In the genomic region with DNA sequence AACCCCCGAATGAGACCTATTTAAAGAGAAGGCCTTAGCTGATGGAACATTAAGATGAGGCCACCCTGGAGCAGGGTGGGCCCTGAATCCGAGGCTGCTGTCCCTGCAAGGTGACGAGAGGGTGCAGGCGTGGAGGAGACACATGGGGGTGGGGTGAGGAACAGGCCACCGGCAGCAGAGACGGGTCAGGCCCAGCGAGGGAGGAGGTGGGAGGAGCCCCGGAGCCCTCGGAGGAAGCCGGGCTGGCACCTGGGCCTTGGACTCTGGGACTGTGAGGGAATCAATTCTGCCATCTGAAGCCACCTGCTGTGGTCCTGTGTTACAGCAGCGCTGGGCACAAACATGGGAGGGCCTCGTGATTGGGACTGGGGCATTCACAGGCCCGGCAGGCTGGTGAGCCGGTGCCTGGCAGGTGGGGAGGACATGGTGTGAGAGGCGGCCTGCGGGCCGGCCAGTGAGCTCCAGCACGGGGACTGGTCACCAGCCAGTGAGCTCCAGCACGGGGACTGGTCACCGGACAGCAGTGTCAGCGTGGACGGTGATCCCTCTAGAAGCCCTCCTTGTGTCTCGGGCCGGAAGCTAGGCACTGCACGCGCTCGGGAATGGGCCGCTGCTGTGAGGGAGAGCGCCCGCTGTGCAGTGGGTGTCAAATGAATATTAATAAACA, we compare ENCODE assay signal across 15 cellular contexts. TPM values are rescaled to one million over a fixed set of nuclear protein-coding genes. Genes with fewer than 3 reads are reported as not detected.
DNase-seq lines count a peak whose midpoint lies in the region; ATAC-seq and TF ChIP-seq lines count a peak whose summit lies in the region.
"Had no signal": no experiment of that assay in that cellular context is flagged by ENCODE, and none has a peak within 500 bp of the region (broad histone marks: within the 10 kb centered on the region; RNA-seq: fewer than 3 reads in every experiment).

No MANE protein-coding gene starts in this region.

- H3K9me3 ChIP-seq in endodermal cell (ENCODE audit: control insufficient read depth, low read length): peaks cover 13% of the 10 kb centered on the region
- H3K9me3 ChIP-seq: pancreas had no signal

- CTCF ChIA-PET in activated CD8-positive, alpha-beta memory T cell treated with anti-CD3 and anti-CD28 coated beads, Interleukin-2, amount 10 ng/mL, durations not matched to agents 7 days and 5 days (lab: Charles Lee): no interaction called here

- H3K9me3 Mint-ChIP-seq in activated naive CD8-positive, alpha-beta T cell (ENCODE audit: low read depth): no peaks in the 10 kb centered on the region
- peaks cover 9% of the 10 kb centered on the region for H3K9me3 Mint-ChIP-seq in activated naive CD8-positive, alpha-beta T cell treated with anti-CD3 and anti-CD28 coated beads, Interleukin-2, amount 50 U/mL, for 24 hours
- peaks cover 11% of the 10 kb centered on the region for H3K9me3 Mint-ChIP-seq in endodermal cell
- H3K9me3 Mint-ChIP-seq in stimulated activated memory B cell treated with anti-CD40 and anti-IgM and Interleukin-4, amounts not matched to agents 10 μg/mL and 1 μg/mL and 100 μg/mL, for 72 hours: peaks cover 9% of the 10 kb centered on the region
- peaks cover 3% of the 10 kb centered on the region for H3K9me3 Mint-ChIP-seq in activated CD8-positive, alpha-beta memory T cell treated with anti-CD3 and anti-CD28 coated beads, Interleukin-2, amount 10 ng/mL, durations not matched to agents 7 days and 5 days (ENCODE audit: low read depth)

- H3K4me3 Mint-ChIP-seq in activated naive CD8-positive, alpha-beta T cell: peak overlapping the region; percentile 30
- no peak overlapping the region for H3K4me3 Mint-ChIP-seq in activated naive CD8-positive, alpha-beta T cell treated with anti-CD3 and anti-CD28 coated beads, Interleukin-2, amount 50 U/mL, for 24 hours
- H3K4me3 Mint-ChIP-seq in endodermal cell: peak overlapping the region; percentile 61
- peak overlapping the region; percentile 34 for H3K4me3 Mint-ChIP-seq in stimulated activated memory B cell treated with anti-CD40 and anti-IgM and Interleukin-4, amounts not matched to agents 10 μg/mL and 1 μg/mL and 100 μg/mL, for 72 hours
- H3K4me3 Mint-ChIP-seq in activated CD8-positive, alpha-beta memory T cell treated with anti-CD3 and anti-CD28 coated beads, Interleukin-2, amount 10 ng/mL, durations not matched to agents 7 days and 5 days: no peak overlapping the region

- H3K36me3 Mint-ChIP-seq in activated naive CD8-positive, alpha-beta T cell: peaks cover 3% of the 10 kb centered on the region
- peaks cover 3% of the 10 kb centered on the region for H3K36me3 Mint-ChIP-seq in activated naive CD8-positive, alpha-beta T cell treated with anti-CD3 and anti-CD28 coated beads, Interleukin-2, amount 50 U/mL, for 24 hours (ENCODE audit: low read depth)
- H3K36me3 Mint-ChIP-seq in endodermal cell (ENCODE audit: low read depth): peaks cover 3% of the 10 kb centered on the region
- no peaks in the 10 kb centered on the region for H3K36me3 Mint-ChIP-seq in stimulated activated memory B cell treated with anti-CD40 and anti-IgM and Interleukin-4, amounts not matched to agents 10 μg/mL and 1 μg/mL and 100 μg/mL, for 72 hours
- peaks cover 2% of the 10 kb centered on the region for H3K36me3 Mint-ChIP-seq in activated CD8-positive, alpha-beta memory T cell treated with anti-CD3 and anti-CD28 coated beads, Interleukin-2, amount 10 ng/mL, durations not matched to agents 7 days and 5 days

- peaks cover 32% of the 10 kb centered on the region for H3K27me3 ChIP-seq in endodermal cell (ENCODE audit: control insufficient read depth, insufficient read depth, low read length, poor library complexity, severe bottlenecking)
- H3K27me3 ChIP-seq: pancreas, Peyer's patch had no signal

- H3K36me3 ChIP-seq in endodermal cell (ENCODE audit: control insufficient read depth, insufficient read depth, low read length): no peaks in the 10 kb centered on the region
- H3K36me3 ChIP-seq: pancreas, Peyer's patch had no signal

- H3K4me1 ChIP-seq in endodermal cell (ENCODE audit: control insufficient read depth, insufficient read depth, low read length): no peaks in the 10 kb centered on the region

- no peaks in the 10 kb centered on the region for H3K27me3 Mint-ChIP-seq in activated naive CD8-positive, alpha-beta T cell
- H3K27me3 Mint-ChIP-seq in activated naive CD8-positive, alpha-beta T cell treated with anti-CD3 and anti-CD28 coated beads, Interleukin-2, amount 50 U/mL, for 24 hours: peaks cover 1% of the 10 kb centered on the region
- H3K27me3 Mint-ChIP-seq in endodermal cell (ENCODE audit: insufficient read depth): peaks cover 70% of the 10 kb centered on the region
- H3K27me3 Mint-ChIP-seq in stimulated activated memory B cell treated with anti-CD40 and anti-IgM and Interleukin-4, amounts not matched to agents 10 μg/mL and 1 μg/mL and 100 μg/mL, for 72 hours: peaks cover under 1% of the 10 kb centered on the region
- H3K27me3 Mint-ChIP-seq in activated CD8-positive, alpha-beta memory T cell treated with anti-CD3 and anti-CD28 coated beads, Interleukin-2, amount 10 ng/mL, durations not matched to agents 7 days and 5 days: no peaks in the 10 kb centered on the region

- no peak for DNase-seq in activated naive CD8-positive, alpha-beta T cell treated with anti-CD3 and anti-CD28 coated beads, Interleukin-2, amount 50 U/mL, for 24 hours
- DNase-seq in RKO (ENCODE audit: low spot score) (peak; percentile 37), endodermal cell (no peak), left colon (no peak), DMS 273 treated with DMSO at 0.1 percent for 48 hours (lab: John Stamatoyannopoulos, UW) (no peak)
- DNase-seq in activated CD8-positive, alpha-beta memory T cell treated with anti-CD3 and anti-CD28 coated beads, Interleukin-2, amount 10 ng/mL, durations not matched to agents 7 days and 5 days: no peak
- DNase-seq: activated effector memory CD4-positive, alpha-beta T cell treated with Interleukin-2 at 50 U/mL for 16 hours; KBM-7; NCI-H1436; NCI-H524; pancreas had no signal

- H3K27ac Mint-ChIP-seq in activated naive CD8-positive, alpha-beta T cell: peak overlapping the region; percentile 34
- no peak overlapping the region for H3K27ac Mint-ChIP-seq in activated naive CD8-positive, alpha-beta T cell treated with anti-CD3 and anti-CD28 coated beads, Interleukin-2, amount 50 U/mL, for 24 hours
- H3K27ac Mint-ChIP-seq in endodermal cell: no peak overlapping the region
- H3K27ac Mint-ChIP-seq in stimulated activated memory B cell treated with anti-CD40 and anti-IgM and Interleukin-4, amounts not matched to agents 10 μg/mL and 1 μg/mL and 100 μg/mL, for 72 hours: no peak overlapping the region
- no peak overlapping the region for H3K27ac Mint-ChIP-seq in activated CD8-positive, alpha-beta memory T cell treated with anti-CD3 and anti-CD28 coated beads, Interleukin-2, amount 10 ng/mL, durations not matched to agents 7 days and 5 days

- ATAC-seq in activated naive CD8-positive, alpha-beta T cell treated with anti-CD3 and anti-CD28 coated beads, Interleukin-2, amount 50 U/mL, for 24 hours: no peak
- no peak for ATAC-seq in stimulated activated memory B cell treated with anti-CD40 and anti-IgM and Interleukin-4, amounts not matched to agents 10 μg/mL and 1 μg/mL and 100 μg/mL, for 72 hours
- ATAC-seq in activated CD8-positive, alpha-beta memory T cell treated with anti-CD3 and anti-CD28 coated beads, Interleukin-2, amount 10 ng/mL, durations not matched to agents 7 days and 5 days: no peak
- no peak for ATAC-seq in left colon
- ATAC-seq: pancreas had no signal

- H3K4me3 ChIP-seq in endodermal cell (ENCODE audit: low read length): no peak overlapping the region

- H3K27ac ChIP-seq in endodermal cell (ENCODE audit: low read depth, low read length): no peak overlapping the region
- H3K27ac ChIP-seq: HL-60 had no signal

- 85 to 87% methylated on average over 14 to 30 of the region's 30 CpGs for WGBS in endodermal cell (ENCODE audit: insufficient coverage in 1 of 2, insufficient read length in 1 of 2), 2 experiments

- no peak overlapping the region for H3K9ac ChIP-seq in endodermal cell (ENCODE audit: extremely low read depth, low read length, poor library complexity, severe bottlenecking)

- intact Hi-C loops in left colon (cut with DNase I, micrococcal nuclease): no loop called here

- TF ChIP-seq CTCF in endodermal cell (conservative IDR thresholded peaks at IDR 0.05): no peak

- peaks cover 21% of the 10 kb centered on the region for H3K4me1 Mint-ChIP-seq in activated naive CD8-positive, alpha-beta T cell (ENCODE audit: low read depth)
- H3K4me1 Mint-ChIP-seq in activated naive CD8-positive, alpha-beta T cell treated with anti-CD3 and anti-CD28 coated beads, Interleukin-2, amount 50 U/mL, for 24 hours: peaks cover 34% of the 10 kb centered on the region
- H3K4me1 Mint-ChIP-seq in endodermal cell: peaks cover 3% of the 10 kb centered on the region
- peaks cover 30% of the 10 kb centered on the region for H3K4me1 Mint-ChIP-seq in stimulated activated memory B cell treated with anti-CD40 and anti-IgM and Interleukin-4, amounts not matched to agents 10 μg/mL and 1 μg/mL and 100 μg/mL, for 72 hours
- H3K4me1 Mint-ChIP-seq in activated CD8-positive, alpha-beta memory T cell treated with anti-CD3 and anti-CD28 coated beads, Interleukin-2, amount 10 ng/mL, durations not matched to agents 7 days and 5 days: peaks cover 32% of the 10 kb centered on the region

RNA-seq across cellular contexts. Expression of a gene that starts 46.7 kb away (rescaled TPM):
- 10 to 100 TPM; 22.7 to 32.7 TPM for total RNA-seq in endodermal cell
- 25.4 TPM for polyA plus RNA-seq in endodermal cell (2013, experiment 1 of 2)
- 23.8 TPM for polyA plus RNA-seq in endodermal cell (2013, experiment 2 of 2)
- total RNA-seq in activated CD8-positive, alpha-beta memory T cell treated with anti-CD3 and anti-CD28 coated beads, Interleukin-2, amount 10 ng/mL, durations not matched to agents 7 days and 5 days: 10 to 100 TPM; 38.0 to 42.9 TPM
- 10 to 100 TPM; 13.3 to 19.9 TPM for total RNA-seq in left colon

RNA-seq across cellular contexts. Expression of a gene that starts 46.8 kb away (rescaled TPM):
- total RNA-seq in endodermal cell (10 to 100 TPM; 31.5 to 33.8 TPM), left colon (10 to 100 TPM; 15.2 to 16.7 TPM)
- polyA plus RNA-seq in endodermal cell (2013, experiment 1 of 2): 16.9 TPM
- 13.9 TPM for polyA plus RNA-seq in endodermal cell (2013, experiment 2 of 2)
- 10 to 100 TPM; 24.4 to 30.5 TPM for total RNA-seq in activated CD8-positive, alpha-beta memory T cell treated with anti-CD3 and anti-CD28 coated beads, Interleukin-2, amount 10 ng/mL, durations not matched to agents 7 days and 5 days

Comparison
In these comparisons a context has a peak if more than half of its experiments do, and no peak if none do; other contexts are left out.
1. H3K4me3 Mint-ChIP-seq: peak in activated naive CD8-positive, alpha-beta T cell (single experiment), endodermal cell (single experiment) and stimulated activated memory B cell treated with anti-CD40 and anti-IgM and Interleukin-4, amounts not matched to agents 10 μg/mL and 1 μg/mL and 100 μg/mL, for 72 hours (single experiment); none in activated naive CD8-positive, alpha-beta T cell treated with anti-CD3 and anti-CD28 coated beads, Interleukin-2, amount 50 U/mL, for 24 hours (single experiment) and activated CD8-positive, alpha-beta memory T cell treated with anti-CD3 and anti-CD28 coated beads, Interleukin-2, amount 10 ng/mL, durations not matched to agents 7 days and 5 days (single experiment).